1 cellular context compared by ENCODE assay signal in the genomic region with DNA sequence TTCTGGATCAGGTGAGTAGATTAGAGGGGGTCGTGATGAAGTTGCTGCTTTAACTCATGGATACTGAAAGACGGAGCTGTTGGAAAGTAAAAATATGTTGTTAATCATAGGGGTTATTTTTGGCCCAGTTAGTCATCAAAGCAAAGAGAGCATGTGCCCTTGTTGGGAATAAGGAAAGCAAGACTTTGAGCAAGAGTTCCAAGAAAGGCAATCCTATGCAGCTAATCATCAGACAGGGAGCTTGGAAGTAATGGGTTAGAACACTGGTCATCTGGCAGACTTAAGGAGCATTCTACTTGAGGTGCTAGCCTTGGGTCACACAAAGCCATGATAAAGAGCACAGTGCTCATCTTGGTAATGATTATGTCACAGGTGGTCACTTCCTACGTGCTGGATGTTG.
TF ChIP-seq lines count a peak whose summit lies in the region.

No MANE protein-coding gene starts in this region.

TF ChIP-seq in WTC11, 78 proteins besides CTCF, POLR2A, EP300 and RAD21 (continued from another document):
- TF ChIP-seq, protein P1, sequence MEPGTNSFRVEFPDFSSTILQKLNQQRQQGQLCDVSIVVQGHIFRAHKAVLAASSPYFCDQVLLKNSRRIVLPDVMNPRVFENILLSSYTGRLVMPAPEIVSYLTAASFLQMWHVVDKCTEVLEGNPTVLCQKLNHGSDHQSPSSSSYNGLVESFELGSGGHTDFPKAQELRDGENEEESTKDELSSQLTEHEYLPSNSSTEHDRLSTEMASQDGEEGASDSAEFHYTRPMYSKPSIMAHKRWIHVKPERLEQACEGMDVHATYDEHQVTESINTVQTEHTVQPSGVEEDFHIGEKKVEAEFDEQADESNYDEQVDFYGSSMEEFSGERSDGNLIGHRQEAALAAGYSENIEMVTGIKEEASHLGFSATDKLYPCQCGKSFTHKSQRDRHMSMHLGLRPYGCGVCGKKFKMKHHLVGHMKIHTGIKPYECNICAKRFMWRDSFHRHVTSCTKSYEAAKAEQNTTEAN (CRISPR knock-in tag; IDR thresholded peaks at IDR 0.05), result no peak
- no peak for TF ChIP-seq FOXP1 (CRISPR knock-in tag; IDR thresholded peaks at IDR 0.05; ENCODE audit: borderline replicate concordance)
- TF ChIP-seq, protein P2, sequence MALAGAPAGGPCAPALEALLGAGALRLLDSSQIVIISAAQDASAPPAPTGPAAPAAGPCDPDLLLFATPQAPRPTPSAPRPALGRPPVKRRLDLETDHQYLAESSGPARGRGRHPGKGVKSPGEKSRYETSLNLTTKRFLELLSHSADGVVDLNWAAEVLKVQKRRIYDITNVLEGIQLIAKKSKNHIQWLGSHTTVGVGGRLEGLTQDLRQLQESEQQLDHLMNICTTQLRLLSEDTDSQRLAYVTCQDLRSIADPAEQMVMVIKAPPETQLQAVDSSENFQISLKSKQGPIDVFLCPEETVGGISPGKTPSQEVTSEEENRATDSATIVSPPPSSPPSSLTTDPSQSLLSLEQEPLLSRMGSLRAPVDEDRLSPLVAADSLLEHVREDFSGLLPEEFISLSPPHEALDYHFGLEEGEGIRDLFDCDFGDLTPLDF (CRISPR knock-in tag; IDR thresholded peaks at IDR 0.05), result no peak
